ENCODE assay signal across 11 cellular contexts in the genomic region with DNA sequence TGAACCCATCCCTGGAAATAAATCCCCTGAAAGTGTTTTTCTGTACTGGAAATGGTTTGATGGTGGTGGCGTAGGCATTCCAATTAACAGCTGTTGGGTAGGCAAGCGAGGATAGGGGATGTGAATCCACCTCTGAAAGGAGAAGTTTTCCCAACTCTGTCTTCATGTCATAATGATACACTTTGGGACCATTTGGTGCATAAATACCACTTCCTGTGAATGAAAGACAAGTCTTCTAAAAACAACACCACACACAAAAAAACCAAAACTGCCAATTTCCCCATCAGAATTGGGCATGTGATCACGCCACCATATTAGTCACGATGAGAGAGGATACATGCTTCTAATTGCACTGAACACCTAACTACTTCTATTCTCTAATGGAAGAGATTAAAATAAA. TPM values are rescaled to one million over a fixed set of nuclear protein-coding genes. Genes with fewer than 3 reads are reported as not detected.
A peak's percentile ranks its signal among the peaks of the same experiment; 100 is the strongest.
DNase-seq lines count a peak whose midpoint lies in the region; ATAC-seq and TF ChIP-seq lines count a peak whose summit lies in the region.
"Had no signal": no experiment of that assay in that cellular context is flagged by ENCODE, and none has a peak within 500 bp of the region (broad histone marks: within the 10 kb centered on the region; RNA-seq: fewer than 3 reads in every experiment).

No MANE protein-coding gene starts in this region.

- H3K9ac ChIP-seq in OCI-LY3 (ENCODE audit: low read length): peak overlapping the region; percentile 40; the same call in 1 of the 2 replicates

- no peaks in the 10 kb centered on the region for H3K27me3 Mint-ChIP-seq in CD8-positive, alpha-beta T cell (ENCODE audit: low read depth)
- H3K27me3 Mint-ChIP-seq in naive thymus-derived CD8-positive, alpha-beta T cell: no peaks in the 10 kb centered on the region

- H3K79me2 ChIP-seq in OCI-LY3 (ENCODE audit: low read length): no peaks in the 10 kb centered on the region

- H3K4me1 ChIP-seq in CD8-positive, alpha-beta T cell (ENCODE audit: insufficient read depth, low read length): no peaks in the 10 kb centered on the region
- peaks cover 50% of the 10 kb centered on the region for H3K4me1 ChIP-seq in OCI-LY3 (ENCODE audit: low read length)
- H3K4me1 ChIP-seq: transverse colon had no signal

- no peaks in the 10 kb centered on the region for H3K27me3 ChIP-seq in CD8-positive, alpha-beta T cell (ENCODE audit: insufficient read depth, low read length)
- no peaks in the 10 kb centered on the region for H3K27me3 ChIP-seq in OCI-LY3 (ENCODE audit: low read depth, low read length)
- H3K27me3 ChIP-seq: transverse colon had no signal

- H3K9me3 Mint-ChIP-seq in CD8-positive, alpha-beta T cell: no peaks in the 10 kb centered on the region
- no peaks in the 10 kb centered on the region for H3K9me3 Mint-ChIP-seq in naive thymus-derived CD8-positive, alpha-beta T cell
- H3K9me3 Mint-ChIP-seq: neural crest cell had no signal

- H3K4me2 ChIP-seq in OCI-LY3 (ENCODE audit: low read length): peak overlapping the region; percentile 89

- peaks cover 8% of the 10 kb centered on the region for H3K36me3 ChIP-seq in CD8-positive, alpha-beta T cell (ENCODE audit: insufficient read depth, low read length)
- H3K36me3 ChIP-seq in OCI-LY3 (replicated peaks; ENCODE audit: low read depth, low read length): peaks cover 16% of the 10 kb centered on the region
- H3K36me3 ChIP-seq: transverse colon had no signal

- H3K4me3 Mint-ChIP-seq in CD8-positive, alpha-beta T cell: no peak overlapping the region
- peak overlapping the region in 1 of 10 donors; percentile 31 for H3K4me3 Mint-ChIP-seq in naive thymus-derived CD8-positive, alpha-beta T cell
- H3K4me3 Mint-ChIP-seq: neural crest cell had no signal

- H3K27ac Mint-ChIP-seq in CD8-positive, alpha-beta T cell: peak overlapping the region; percentile 53
- H3K27ac Mint-ChIP-seq in naive thymus-derived CD8-positive, alpha-beta T cell: peak overlapping the region in 4 of 10 donors; percentile 28 to 59 (median 48)

- DNase-seq in CD8-positive, alpha-beta T cell: no peak
- DNase-seq in GDM1 (lab: John Stamatoyannopoulos, UW) (no peak), HuH-7 (ENCODE audit: low spot score) (no peak)
- DNase-seq in naive thymus-derived CD8-positive, alpha-beta T cell: no peak
- no peak for DNase-seq in activated CD4-positive, alpha-beta T cell treated with anti-CD3 and anti-CD28 coated beads for 4 hours
- DNase-seq: NCI-H82, transverse colon had no signal

- peaks cover 22% of the 10 kb centered on the region for H3K4me1 Mint-ChIP-seq in CD8-positive, alpha-beta T cell (ENCODE audit: low read depth)
- H3K4me1 Mint-ChIP-seq in naive thymus-derived CD8-positive, alpha-beta T cell: peaks cover 6 to 24% (median 13%) of the 10 kb centered on the region in 4 donors
- H3K4me1 Mint-ChIP-seq: neural crest cell had no signal

- H2AFZ ChIP-seq in OCI-LY3 (ENCODE audit: low read depth, low read length): no peak overlapping the region

- peaks cover 71% of the 10 kb centered on the region for H3K36me3 Mint-ChIP-seq in CD8-positive, alpha-beta T cell
- H3K36me3 Mint-ChIP-seq in naive thymus-derived CD8-positive, alpha-beta T cell: peaks cover 7 to 85% (median 64%) of the 10 kb centered on the region in 3 donors

- POLR2A ChIA-PET in CD8-positive, alpha-beta T cell (lab: Charles Lee): interaction anchor here (1.5 kb wide), 1 partner anchor 63 kb away, joined by 5 read pairs; the partner anchor contains the start of gene RPS12
- POLR2A ChIA-PET in naive thymus-derived CD8-positive, alpha-beta T cell (lab: Charles Lee): no interaction called here

- TF ChIP-seq CTCF in CD8-positive, alpha-beta T cell (IDR thresholded peaks at IDR 0.05): no peak
- no peak for TF ChIP-seq CTCF in OCI-LY3 (IDR thresholded peaks at IDR 0.05; ENCODE audit: low read depth, low read length)

- H3K27ac ChIP-seq in CD8-positive, alpha-beta T cell (ENCODE audit: low read depth, low read length): no peak overlapping the region
- H3K27ac ChIP-seq in OCI-LY3 (ENCODE audit: low read length): peak overlapping the region; percentile 93
- H3K27ac ChIP-seq: transverse colon had no signal

- no peaks in the 10 kb centered on the region for H3K9me3 ChIP-seq in CD8-positive, alpha-beta T cell (ENCODE audit: low read length)
- H3K9me3 ChIP-seq in OCI-LY3 (ENCODE audit: insufficient read depth, low read length): no peaks in the 10 kb centered on the region
- H3K9me3 ChIP-seq: transverse colon had no signal

- no peak for ATAC-seq in CD8-positive, alpha-beta T cell
- peak; percentile 29 for ATAC-seq in GM19438 (IDR thresholded peaks at IDR 0.05; ENCODE audit: low read depth, unreplicated experiment)
- peak; percentile 39 for ATAC-seq in HG03045 (IDR thresholded peaks at IDR 0.05; ENCODE audit: unreplicated experiment)
- ATAC-seq in naive thymus-derived CD8-positive, alpha-beta T cell: no peak

- H4K20me1 ChIP-seq in OCI-LY3 (ENCODE audit: insufficient read depth, low read length): no peaks in the 10 kb centered on the region

- H3K4me3 ChIP-seq in CD8-positive, alpha-beta T cell (ENCODE audit: low read depth, low read length): no peak overlapping the region
- H3K4me3 ChIP-seq in OCI-LY3 (ENCODE audit: low read length): peak overlapping the region; percentile 60
- H3K4me3 ChIP-seq: transverse colon had no signal

- intact Hi-C loops in CD8-positive, alpha-beta T cell (cut with DNase I, micrococcal nuclease): no loop called here

- CTCF ChIA-PET in CD8-positive, alpha-beta T cell (lab: Charles Lee): interaction anchor here (0.8 kb wide), 1 partner anchor 31 kb away, joined by 3 read pairs; no protein-coding TSS in a partner anchor

RNA-seq across cellular contexts. Expression of gene VNN2, which starts 6.4 kb away (rescaled TPM):
- 1 to 10 TPM; 8.0 to 8.3 TPM for total RNA-seq in CD8-positive, alpha-beta T cell
- 10 to 100 TPM; 46.3 to 46.4 TPM for total RNA-seq in naive thymus-derived CD8-positive, alpha-beta T cell
- 10 to 100 TPM; 42.7 to 52.0 (median 48.0) TPM for polyA plus RNA-seq in naive thymus-derived CD8-positive, alpha-beta T cell
- total RNA-seq: neural crest cell had no signal

RNA-seq across cellular contexts. Expression of gene VNN1, which starts 37.5 kb away (rescaled TPM):
- not detected for total RNA-seq in CD8-positive, alpha-beta T cell
- not detected for total RNA-seq in naive thymus-derived CD8-positive, alpha-beta T cell
- not detected for polyA plus RNA-seq in naive thymus-derived CD8-positive, alpha-beta T cell
- total RNA-seq: neural crest cell had no signal

RNA-seq across cellular contexts. Expression of gene SLC18B1, which starts 47.1 kb away (rescaled TPM):
- 10 to 100 TPM in 1 of 2 experiments, 1 to 10 TPM in 1; 10.0 to 11.8 TPM for total RNA-seq in CD8-positive, alpha-beta T cell
- total RNA-seq in naive thymus-derived CD8-positive, alpha-beta T cell: 10 to 100 TPM; 18.1 to 19.3 TPM
- 10 to 100 TPM; 15.3 to 19.3 (median 16.9) TPM for polyA plus RNA-seq in naive thymus-derived CD8-positive, alpha-beta T cell

Comparison
In these comparisons a context has a peak if more than half of its experiments do, and no peak if none do; other contexts are left out.
1. ATAC-seq: peak in GM19438 (single experiment) and HG03045 (single experiment); none in CD8-positive, alpha-beta T cell (single experiment) and naive thymus-derived CD8-positive, alpha-beta T cell (0 of 2).
2. RNA of gene VNN2, which starts 6.4 kb away (total RNA-seq): 46.3 to 46.4 TPM in naive thymus-derived CD8-positive, alpha-beta T cell; 8.0 to 8.3 TPM in CD8-positive, alpha-beta T cell; every median in the first group is over 4 times any median in the second.